Comparison of ENCODE assay signal across 20 cellular contexts in the genomic region with DNA sequence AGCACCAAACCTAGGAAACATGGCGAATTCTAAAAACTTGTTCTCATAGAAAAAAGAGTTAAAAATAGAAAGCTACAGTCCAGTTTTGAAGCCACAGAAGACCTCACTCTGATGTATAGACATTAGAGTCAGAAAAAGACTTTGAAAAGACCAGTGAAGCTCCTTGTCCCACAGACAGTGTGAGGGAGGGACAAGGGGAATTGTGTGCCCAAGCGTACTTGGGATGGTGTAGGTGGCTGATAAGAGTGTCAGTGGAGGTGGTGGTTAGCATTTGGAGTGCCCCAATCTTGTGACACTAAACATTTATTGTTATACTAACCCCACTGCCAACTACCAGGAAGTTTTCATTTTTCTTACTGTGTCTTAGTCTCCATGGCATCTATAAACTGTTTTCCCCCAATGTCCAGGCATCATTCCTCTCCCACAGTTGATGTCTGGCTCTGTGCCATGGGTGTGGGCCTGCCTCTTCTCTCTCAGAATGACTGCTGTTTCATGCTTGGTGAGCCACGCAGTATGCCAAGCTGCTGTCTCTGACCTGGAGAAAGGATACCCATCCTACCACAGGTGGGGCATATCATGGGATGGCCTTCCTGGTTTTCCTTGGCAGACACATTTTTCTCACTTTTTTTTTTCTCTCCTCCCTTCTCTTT.
DNase-seq lines count a peak whose midpoint lies in the region; ATAC-seq and TF ChIP-seq lines count a peak whose summit lies in the region.
"Had no signal": no experiment of that assay in that cellular context is flagged by ENCODE, and none has a peak within 500 bp of the region (broad histone marks: within the 10 kb centered on the region; RNA-seq: fewer than 3 reads in every experiment).

No MANE protein-coding gene starts in this region.

- H3K4me1 ChIP-seq in right cardiac atrium (ENCODE audit: control insufficient read depth, insufficient read depth, low read length) (peaks cover under 1% of the 10 kb centered on the region), Karpas-422 (ENCODE audit: low read length) (peaks cover 98% of the 10 kb centered on the region), thyroid gland (peaks cover under 1 to 18% of the 10 kb centered on the region in 2 donors)

- WGBS in right cardiac atrium: 74% methylated on average over 3 of the region's 3 CpGs
- 68 to 71% methylated on average over 3 of the region's 3 CpGs for WGBS in thyroid gland, 2 donors

- no peaks in the 10 kb centered on the region for H3K27me3 ChIP-seq in right cardiac atrium (ENCODE audit: control insufficient read depth, insufficient read depth)
- no peaks in the 10 kb centered on the region for H3K27me3 ChIP-seq in Karpas-422 (ENCODE audit: low read length)
- no peaks in the 10 kb centered on the region for H3K27me3 ChIP-seq in thyroid gland

- H3K9me2 ChIP-seq in Karpas-422 (replicated peaks; ENCODE audit: insufficient read depth, low read length): no peaks in the 10 kb centered on the region

- DNase-seq in right cardiac atrium (peak in 2 of 3 donors; percentile 13 to 21), left ventricle myocardium superior (no peak), Karpas-422 (peak; percentile 64), choroid plexus epithelial cell (ENCODE audit: low read depth) (peak; percentile 8), thyroid gland (peak; percentile 62 to 66), mucosa of gallbladder (ENCODE audit: low spot score) (no peak), GM03348 (ENCODE audit: low spot score) (no peak)
- DNase-seq: activated CD4-positive, alpha-beta T cell treated with anti-CD3 and anti-CD28 coated beads for 1 hour; activated effector memory CD4-positive, alpha-beta T cell treated with Interleukin-2 at 50 U/mL for 16 hours; amniotic stem cell; caudate nucleus; CD4-positive, alpha-beta T cell; effector CD8-positive, alpha-beta T cell; H9; hypothalamus; NCI-H146; NCI-H2227 treated with DMSO at 0.1 percent for 48 hours; retina had no signal

- peaks cover 15% of the 10 kb centered on the region for H3K79me2 ChIP-seq in Karpas-422 (ENCODE audit: low read length)

- ATAC-seq in right cardiac atrium (no peak), left ventricle myocardium superior (no peak), GM18519 (IDR thresholded peaks at IDR 0.05; ENCODE audit: low FRiP score, unreplicated experiment) (no peak)
- ATAC-seq: left colon had no signal

- H3K36me3 ChIP-seq in Karpas-422 (ENCODE audit: insufficient read depth, low read length): peaks cover 14% of the 10 kb centered on the region
- H3K36me3 ChIP-seq in thyroid gland: no peaks in the 10 kb centered on the region

- TF ChIP-seq CTCF in choroid plexus epithelial cell (conservative IDR thresholded peaks at IDR 0.05; ENCODE audit: low read depth, low read length): no peak
- no peak for TF ChIP-seq CTCF in thyroid gland (IDR thresholded peaks at IDR 0.05)

- no peak for TF ChIP-seq POLR2A in thyroid gland (IDR thresholded peaks at IDR 0.05)

- H3K4me3 ChIP-seq in right cardiac atrium (ENCODE audit: low read length): no peak overlapping the region
- no peak overlapping the region; the same call in 1 of the 2 replicates for H3K4me3 ChIP-seq in Karpas-422 (ENCODE audit: low read length)
- no peak overlapping the region for H3K4me3 ChIP-seq in choroid plexus epithelial cell (ENCODE audit: low read depth, low read length)
- no peak overlapping the region for H3K4me3 ChIP-seq in thyroid gland (replicated peaks in 1 of 3)

- H3K27ac ChIP-seq in right cardiac atrium (ENCODE audit: low read length) (no peak overlapping the region), Karpas-422 (ENCODE audit: low read length) (peak overlapping the region; percentile 100), thyroid gland (peak overlapping the region in 2 of 3 donors; percentile 27 to 69)

- H3K9ac ChIP-seq in Karpas-422 (ENCODE audit: low read length): peak overlapping the region; percentile 64

- peaks cover 2% of the 10 kb centered on the region for H4K20me1 ChIP-seq in Karpas-422 (ENCODE audit: insufficient read depth, low read depth, low read length)

- peak overlapping the region; percentile 89 for H3K4me2 ChIP-seq in Karpas-422 (ENCODE audit: low read depth, low read length, poor library complexity, severe bottlenecking)

- intact Hi-C loops in right cardiac atrium (cut with DNase I): no loop called here
- intact Hi-C loops in left ventricle myocardium superior (cut with micrococcal nuclease): no loop called here
- intact Hi-C loops in thyroid gland (cut with DNase I): no loop called here

- H2AFZ ChIP-seq in Karpas-422 (ENCODE audit: low read length): no peak overlapping the region

- H3K9me3 ChIP-seq in right cardiac atrium (ENCODE audit: control insufficient read depth, low read length) (no peaks in the 10 kb centered on the region), Karpas-422 (ENCODE audit: low read length) (no peaks in the 10 kb centered on the region), thyroid gland (no peaks in the 10 kb centered on the region)

Comparison
In these comparisons a context has a peak if more than half of its experiments do, and no peak if none do; other contexts are left out.
1. DNase-seq: peak in right cardiac atrium (2 of 3), Karpas-422 (single experiment), choroid plexus epithelial cell (single experiment) and thyroid gland (2 of 2); none in left ventricle myocardium superior (single experiment), mucosa of gallbladder (single experiment) and GM03348 (single experiment).